ENCODE assay signal across 26 cellular contexts in genomic region chr1:69693921-69694320, GRCh38.
"Had no signal": no experiment of that assay in that cellular context is flagged by ENCODE, and none has a peak within 500 bp of the region (broad histone marks: within the 10 kb centered on the region; RNA-seq: fewer than 3 reads in every experiment).

No MANE protein-coding gene starts in this region.

- H3K27ac Mint-ChIP-seq: naive thymus-derived CD4-positive, alpha-beta T cell; natural killer cell treated with Interleukin-12 subunit alpha and Interleukin-12 subunit beta and Interleukin-15 and Interleukin-18, amount 100 ng/mL, for 72 hours; stimulated activated effector memory CD8-positive, alpha-beta T cell treated with anti-CD3 and anti-CD28 coated beads, Interleukin-12 subunit alpha, Interleukin-12 subunit beta, amount 100 ng/mL, for 72 hours; stimulated activated naive CD8-positive, alpha-beta T cell treated with anti-CD3 and anti-CD28 coated beads, Interleukin-15, amount 100 ng/mL, for 72 hours had no signal

- H3K4me1 Mint-ChIP-seq: naive thymus-derived CD4-positive, alpha-beta T cell; stimulated activated effector memory CD8-positive, alpha-beta T cell treated with anti-CD3 and anti-CD28 coated beads, Interleukin-12 subunit alpha, Interleukin-12 subunit beta, amount 100 ng/mL, for 72 hours; stimulated activated naive CD8-positive, alpha-beta T cell treated with anti-CD3 and anti-CD28 coated beads, Interleukin-15, amount 100 ng/mL, for 72 hours had no signal

- H3K27ac ChIP-seq: left lung, lower lobe of right lung, pancreas, prostate gland, skin epidermis, transverse colon, upper lobe of right lung had no signal

- H3K4me1 ChIP-seq: left lung, lower lobe of right lung, pancreas, prostate gland, transverse colon, upper lobe of right lung had no signal

- FAIRE-seq: kidney, pancreas, urothelium cell line had no signal

- H3K36me3 Mint-ChIP-seq: stimulated activated effector memory CD8-positive, alpha-beta T cell treated with anti-CD3 and anti-CD28 coated beads, Interleukin-12 subunit alpha, Interleukin-12 subunit beta, amount 100 ng/mL, for 72 hours had no signal

- H3K36me3 ChIP-seq: left lung, lower lobe of right lung, pancreas, prostate gland, transverse colon, upper lobe of right lung had no signal

- H3K4me3 ChIP-seq: left lung, lower lobe of right lung, mucosa of descending colon, pancreas, prostate gland, skin epidermis, transverse colon, upper lobe of right lung had no signal

- ATAC-seq: left colon; left lung; lower lobe of right lung; mucosa of descending colon; naive thymus-derived CD4-positive, alpha-beta T cell; natural killer cell treated with Interleukin-12 subunit alpha and Interleukin-12 subunit beta and Interleukin-15 and Interleukin-18, amount 100 ng/mL, for 72 hours; pancreas; right cardiac atrium; sciatic nerve; stimulated activated effector memory CD8-positive, alpha-beta T cell treated with anti-CD3 and anti-CD28 coated beads, Interleukin-12 subunit alpha, Interleukin-12 subunit beta, amount 100 ng/mL, for 72 hours; stimulated activated naive CD8-positive, alpha-beta T cell treated with anti-CD3 and anti-CD28 coated beads, Interleukin-15, amount 100 ng/mL, for 72 hours; upper lobe of right lung had no signal

- H3K27me3 ChIP-seq: left lung, pancreas, transverse colon, upper lobe of right lung had no signal

- H3K27me3 Mint-ChIP-seq: naive thymus-derived CD4-positive, alpha-beta T cell; natural killer cell treated with Interleukin-12 subunit alpha and Interleukin-12 subunit beta and Interleukin-15 and Interleukin-18, amount 100 ng/mL, for 72 hours; stimulated activated naive CD8-positive, alpha-beta T cell treated with anti-CD3 and anti-CD28 coated beads, Interleukin-15, amount 100 ng/mL, for 72 hours had no signal

- H3K4me3 Mint-ChIP-seq: naive thymus-derived CD4-positive, alpha-beta T cell; natural killer cell treated with Interleukin-12 subunit alpha and Interleukin-12 subunit beta and Interleukin-15 and Interleukin-18, amount 100 ng/mL, for 72 hours; stimulated activated effector memory CD8-positive, alpha-beta T cell treated with anti-CD3 and anti-CD28 coated beads, Interleukin-12 subunit alpha, Interleukin-12 subunit beta, amount 100 ng/mL, for 72 hours; stimulated activated naive CD8-positive, alpha-beta T cell treated with anti-CD3 and anti-CD28 coated beads, Interleukin-15, amount 100 ng/mL, for 72 hours had no signal

- DNase-seq: hippocampal formation; kidney; left colon; left lung; lower lobe of right lung; midbrain; mucosa of descending colon; naive thymus-derived CD4-positive, alpha-beta T cell; pancreas; posterior cingulate gyrus; retina; right cardiac atrium; stimulated activated CD4-positive, alpha-beta T cell treated with anti-CD3 and anti-CD28 coated beads, Interleukin-12 subunit alpha, Interleukin-12 subunit beta, amount 100 ng/mL, for 4 hours; stimulated activated CD4-positive, alpha-beta T cell treated with anti-CD3 and anti-CD28 coated beads, Interleukin-15, amount 100 ng/mL, for 24 hours; stimulated activated CD4-positive, alpha-beta T cell treated with anti-CD3 and anti-CD28 coated beads, Interleukin-4, amount 100 ng/mL, for 24 hours; stimulated activated naive CD4-positive, alpha-beta T cell; stimulated activated naive CD8-positive, alpha-beta T cell treated with anti-CD3 and anti-CD28 coated beads, Interleukin-15, amount 100 ng/mL, for 72 hours; substantia nigra; transverse colon; upper lobe of right lung had no signal

- H3K9me3 ChIP-seq: mucosa of descending colon, pancreas, prostate gland, transverse colon, upper lobe of right lung had no signal
